Comparison of ENCODE assay signal across 1 cellular context in genomic region chr17:27293898-27294688, GRCh38.
A peak's percentile ranks its signal among the peaks of the same experiment; 100 is the strongest.
TF ChIP-seq lines count a peak whose summit lies in the region.

WSB1 (plus strand) TSS chr17:27294114; CDS start chr17:27294396, 282 bp downstream.

TF ChIP-seq in HepG2, 621 proteins besides CTCF, POLR2A, EP300 and RAD21 (continued from another document and continues in another):
- TF ChIP-seq, protein P1, sequence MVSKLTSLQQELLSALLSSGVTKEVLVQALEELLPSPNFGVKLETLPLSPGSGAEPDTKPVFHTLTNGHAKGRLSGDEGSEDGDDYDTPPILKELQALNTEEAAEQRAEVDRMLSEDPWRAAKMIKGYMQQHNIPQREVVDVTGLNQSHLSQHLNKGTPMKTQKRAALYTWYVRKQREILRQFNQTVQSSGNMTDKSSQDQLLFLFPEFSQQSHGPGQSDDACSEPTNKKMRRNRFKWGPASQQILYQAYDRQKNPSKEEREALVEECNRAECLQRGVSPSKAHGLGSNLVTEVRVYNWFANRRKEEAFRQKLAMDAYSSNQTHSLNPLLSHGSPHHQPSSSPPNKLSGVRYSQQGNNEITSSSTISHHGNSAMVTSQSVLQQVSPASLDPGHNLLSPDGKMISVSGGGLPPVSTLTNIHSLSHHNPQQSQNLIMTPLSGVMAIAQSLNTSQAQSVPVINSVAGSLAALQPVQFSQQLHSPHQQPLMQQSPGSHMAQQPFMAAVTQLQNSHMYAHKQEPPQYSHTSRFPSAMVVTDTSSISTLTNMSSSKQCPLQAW (CRISPR knock-in tag; IDR thresholded peaks at IDR 0.05): peak; percentile 71; the same call in 1 of the 2 replicates
- TF ChIP-seq RXRA (CRISPR knock-in tag; IDR thresholded peaks at IDR 0.05) (peak; percentile 51; the same call in 1 of the 2 replicates), SIN3B (IDR thresholded peaks at IDR 0.05; ENCODE audit: low read length) (0 out of 2 replicates have a peak, but pooled peaks have one; percentile 56), RNF2 (conservative IDR thresholded peaks at IDR 0.05; ENCODE audit: low read depth) (no peak), ZNF746 (CRISPR knock-in tag; IDR thresholded peaks at IDR 0.05) (no peak; the same call in 1 of the 2 replicates), HOXA3 (CRISPR knock-in tag; IDR thresholded peaks at IDR 0.05) (peak; percentile 98), ZNF703 (CRISPR knock-in tag; IDR thresholded peaks at IDR 0.05; ENCODE audit: borderline replicate concordance) (peak; percentile 49; the same call in 1 of the 2 replicates), ATF2 (CRISPR knock-in tag; IDR thresholded peaks at IDR 0.05) (peak; percentile 66; the same call in 1 of the 2 replicates), FOXP4 (CRISPR knock-in tag; IDR thresholded peaks at IDR 0.05) (peak; percentile 59), NFRKB (IDR thresholded peaks at IDR 0.05) (no peak), GATA4 (IDR thresholded peaks at IDR 0.05; ENCODE audit: borderline replicate concordance, low read depth) (peak; percentile 85), ZNF235 (CRISPR knock-in tag; IDR thresholded peaks at IDR 0.05; ENCODE audit: borderline replicate concordance) (no peak), ARNT2 (CRISPR knock-in tag; IDR thresholded peaks at IDR 0.05; ENCODE audit: low read depth) (peak; percentile 64), NFIC (IDR thresholded peaks at IDR 0.05; ENCODE audit: low read length) (no peak), ZFP41 (CRISPR knock-in tag; IDR thresholded peaks at IDR 0.05; ENCODE audit: borderline replicate concordance) (0 out of 2 replicates have a peak, but pooled peaks have one; percentile 27), ZNF609 (CRISPR knock-in tag; IDR thresholded peaks at IDR 0.05; ENCODE audit: borderline replicate concordance) (peak; percentile 61; the same call in 1 of the 2 replicates), ZNF790 (CRISPR knock-in tag; IDR thresholded peaks at IDR 0.05; ENCODE audit: borderline replicate concordance) (peak; percentile 70; the same call in 1 of the 2 replicates), MAFK (conservative IDR thresholded peaks at IDR 0.05 in 1 of 2, IDR thresholded peaks at IDR 0.05 in 1 of 2; ENCODE audit: low read length in 2 of 2) (0 out of 4 replicates have a peak, but pooled peaks of 1 of the 2 experiments have one; percentile 17), ZNF510 (CRISPR knock-in tag; IDR thresholded peaks at IDR 0.05; ENCODE audit: low read depth) (no peak), ATF7 (IDR thresholded peaks at IDR 0.05) (peak; percentile 35; the same call in 1 of the 2 replicates), ATF7 (CRISPR knock-in tag; IDR thresholded peaks at IDR 0.05) (peak; percentile 84; the same call in 1 of the 2 replicates), HNRNPUL1 (IDR thresholded peaks at IDR 0.05; ENCODE audit: low read depth, low read length) (no peak), SMC3 (IDR thresholded peaks at IDR 0.05; ENCODE audit: low read length) (no peak), ZSCAN25 (CRISPR knock-in tag; IDR thresholded peaks at IDR 0.05) (0 out of 2 replicates have a peak, but pooled peaks have one; percentile 20), KDM6A (CRISPR knock-in tag; IDR thresholded peaks at IDR 0.05; ENCODE audit: low read depth) (0 out of 2 replicates have a peak, but pooled peaks have one; percentile 35), POGZ (CRISPR knock-in tag; IDR thresholded peaks at IDR 0.05) (peak; percentile 94), PATZ1 (CRISPR knock-in tag; IDR thresholded peaks at IDR 0.05) (peak; percentile 97), CBX5 (CRISPR knock-in tag; IDR thresholded peaks at IDR 0.05; ENCODE audit: borderline replicate concordance) (peak; percentile 79; the same call in 1 of the 2 replicates), ZSCAN29 (CRISPR knock-in tag; conservative IDR thresholded peaks at IDR 0.05) (0 out of 2 replicates have a peak, but pooled peaks have one; percentile 51), E2F5 (CRISPR knock-in tag; conservative IDR thresholded peaks at IDR 0.05) (no peak; the same call in 1 of the 2 replicates)
- TF ChIP-seq, protein P2, sequence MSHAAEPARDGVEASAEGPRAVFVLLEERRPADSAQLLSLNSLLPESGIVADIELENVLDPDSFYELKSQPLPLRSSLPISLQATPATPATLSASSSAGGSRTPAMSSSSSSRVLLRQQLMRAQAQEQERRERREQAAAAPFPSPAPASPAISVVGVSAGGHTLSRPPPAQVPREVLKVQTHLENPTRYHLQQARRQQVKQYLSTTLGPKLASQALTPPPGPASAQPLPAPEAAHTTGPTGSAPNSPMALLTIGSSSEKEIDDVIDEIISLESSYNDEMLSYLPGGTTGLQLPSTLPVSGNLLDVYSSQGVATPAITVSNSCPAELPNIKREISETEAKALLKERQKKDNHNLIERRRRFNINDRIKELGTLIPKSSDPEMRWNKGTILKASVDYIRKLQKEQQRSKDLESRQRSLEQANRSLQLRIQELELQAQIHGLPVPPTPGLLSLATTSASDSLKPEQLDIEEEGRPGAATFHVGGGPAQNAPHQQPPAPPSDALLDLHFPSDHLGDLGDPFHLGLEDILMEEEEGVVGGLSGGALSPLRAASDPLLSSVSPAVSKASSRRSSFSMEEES (CRISPR knock-in tag; IDR thresholded peaks at IDR 0.05): peak; percentile 57
- TF ChIP-seq, protein P3, sequence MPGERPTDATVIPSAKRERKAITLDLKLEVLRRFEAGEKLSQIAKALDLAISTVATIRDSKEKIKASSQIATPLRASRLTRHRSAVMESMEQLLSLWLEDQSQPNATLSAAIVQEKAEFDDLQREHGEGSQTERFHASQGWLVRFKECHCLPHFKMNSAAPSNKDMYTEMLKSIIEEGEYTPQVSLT (CRISPR knock-in tag; IDR thresholded peaks at IDR 0.05; ENCODE audit: borderline replicate concordance, low read depth): no peak; the same call in 1 of the 2 replicates
- TF ChIP-seq, protein P4, sequence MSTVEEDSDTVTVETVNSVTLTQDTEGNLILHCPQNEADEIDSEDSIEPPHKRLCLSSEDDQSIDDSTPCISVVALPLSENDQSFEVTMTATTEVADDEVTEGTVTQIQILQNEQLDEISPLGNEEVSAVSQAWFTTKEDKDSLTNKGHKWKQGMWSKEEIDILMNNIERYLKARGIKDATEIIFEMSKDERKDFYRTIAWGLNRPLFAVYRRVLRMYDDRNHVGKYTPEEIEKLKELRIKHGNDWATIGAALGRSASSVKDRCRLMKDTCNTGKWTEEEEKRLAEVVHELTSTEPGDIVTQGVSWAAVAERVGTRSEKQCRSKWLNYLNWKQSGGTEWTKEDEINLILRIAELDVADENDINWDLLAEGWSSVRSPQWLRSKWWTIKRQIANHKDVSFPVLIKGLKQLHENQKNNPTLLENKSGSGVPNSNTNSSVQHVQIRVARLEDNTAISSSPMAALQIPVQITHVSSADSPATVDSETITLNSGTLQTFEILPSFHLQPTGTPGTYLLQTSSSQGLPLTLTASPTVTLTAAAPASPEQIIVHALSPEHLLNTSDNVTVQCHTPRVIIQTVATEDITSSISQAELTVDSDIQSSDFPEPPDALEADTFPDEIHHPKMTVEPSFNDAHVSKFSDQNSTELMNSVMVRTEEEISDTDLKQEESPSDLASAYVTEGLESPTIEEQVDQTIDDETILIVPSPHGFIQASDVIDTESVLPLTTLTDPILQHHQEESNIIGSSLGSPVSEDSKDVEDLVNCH (CRISPR knock-in tag; IDR thresholded peaks at IDR 0.05): no peak
- TF ChIP-seq, protein P5, sequence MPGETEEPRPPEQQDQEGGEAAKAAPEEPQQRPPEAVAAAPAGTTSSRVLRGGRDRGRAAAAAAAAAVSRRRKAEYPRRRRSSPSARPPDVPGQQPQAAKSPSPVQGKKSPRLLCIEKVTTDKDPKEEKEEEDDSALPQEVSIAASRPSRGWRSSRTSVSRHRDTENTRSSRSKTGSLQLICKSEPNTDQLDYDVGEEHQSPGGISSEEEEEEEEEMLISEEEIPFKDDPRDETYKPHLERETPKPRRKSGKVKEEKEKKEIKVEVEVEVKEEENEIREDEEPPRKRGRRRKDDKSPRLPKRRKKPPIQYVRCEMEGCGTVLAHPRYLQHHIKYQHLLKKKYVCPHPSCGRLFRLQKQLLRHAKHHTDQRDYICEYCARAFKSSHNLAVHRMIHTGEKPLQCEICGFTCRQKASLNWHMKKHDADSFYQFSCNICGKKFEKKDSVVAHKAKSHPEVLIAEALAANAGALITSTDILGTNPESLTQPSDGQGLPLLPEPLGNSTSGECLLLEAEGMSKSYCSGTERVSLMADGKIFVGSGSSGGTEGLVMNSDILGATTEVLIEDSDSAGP (CRISPR knock-in tag; IDR thresholded peaks at IDR 0.05; ENCODE audit: borderline replicate concordance): peak; percentile 85
- TF ChIP-seq, protein P6, sequence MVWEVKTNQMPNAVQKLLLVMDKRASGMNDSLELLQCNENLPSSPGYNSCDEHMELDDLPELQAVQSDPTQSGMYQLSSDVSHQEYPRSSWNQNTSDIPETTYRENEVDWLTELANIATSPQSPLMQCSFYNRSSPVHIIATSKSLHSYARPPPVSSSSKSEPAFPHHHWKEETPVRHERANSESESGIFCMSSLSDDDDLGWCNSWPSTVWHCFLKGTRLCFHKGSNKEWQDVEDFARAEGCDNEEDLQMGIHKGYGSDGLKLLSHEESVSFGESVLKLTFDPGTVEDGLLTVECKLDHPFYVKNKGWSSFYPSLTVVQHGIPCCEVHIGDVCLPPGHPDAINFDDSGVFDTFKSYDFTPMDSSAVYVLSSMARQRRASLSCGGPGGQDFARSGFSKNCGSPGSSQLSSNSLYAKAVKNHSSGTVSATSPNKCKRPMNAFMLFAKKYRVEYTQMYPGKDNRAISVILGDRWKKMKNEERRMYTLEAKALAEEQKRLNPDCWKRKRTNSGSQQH (CRISPR knock-in tag; IDR thresholded peaks at IDR 0.05; ENCODE audit: low read depth): no peak; the same call in 1 of the 2 replicates
